In the genomic region with DNA sequence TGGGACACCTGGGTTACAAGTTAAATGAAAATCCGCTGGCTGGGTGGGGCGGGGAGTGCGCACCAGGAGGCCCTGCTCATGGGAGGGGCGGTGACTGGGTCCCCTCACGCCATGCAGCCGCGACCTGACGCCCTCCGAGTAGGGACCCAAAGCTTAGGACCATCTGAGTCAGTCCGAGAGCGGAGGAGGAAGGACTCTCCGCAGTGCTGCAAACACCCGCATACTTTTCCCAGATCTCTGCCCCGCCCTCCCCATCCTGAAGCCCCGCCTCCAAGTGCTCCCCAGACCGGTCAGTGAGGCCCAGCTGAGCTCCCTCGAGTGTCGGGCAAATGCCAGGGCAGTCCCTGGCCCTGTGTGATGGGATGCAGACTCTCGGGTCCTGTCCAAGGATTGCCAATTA, we compare ENCODE assay signal across 1 cellular context.
TF ChIP-seq lines count a peak whose summit lies in the region.

No MANE protein-coding gene starts in this region.

TF ChIP-seq in HepG2, 621 proteins besides CTCF, POLR2A, EP300 and RAD21 (continued from another document):
- TF ChIP-seq, protein P1, sequence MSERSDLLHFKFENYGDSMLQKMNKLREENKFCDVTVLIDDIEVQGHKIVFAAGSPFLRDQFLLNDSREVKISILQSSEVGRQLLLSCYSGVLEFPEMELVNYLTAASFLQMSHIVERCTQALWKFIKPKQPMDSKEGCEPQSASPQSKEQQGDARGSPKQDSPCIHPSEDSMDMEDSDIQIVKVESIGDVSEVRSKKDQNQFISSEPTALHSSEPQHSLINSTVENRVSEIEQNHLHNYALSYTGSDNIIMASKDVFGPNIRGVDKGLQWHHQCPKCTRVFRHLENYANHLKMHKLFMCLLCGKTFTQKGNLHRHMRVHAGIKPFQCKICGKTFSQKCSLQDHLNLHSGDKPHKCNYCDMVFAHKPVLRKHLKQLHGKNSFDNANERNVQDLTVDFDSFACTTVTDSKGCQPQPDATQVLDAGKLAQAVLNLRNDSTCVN (CRISPR knock-in tag; IDR thresholded peaks at IDR 0.05; ENCODE audit: borderline replicate concordance) = no peak
- TF ChIP-seq BRD4 (CRISPR knock-in tag; IDR thresholded peaks at IDR 0.05) = no peak
- no peak for TF ChIP-seq GATAD2A (CRISPR knock-in tag; IDR thresholded peaks at IDR 0.05)
- TF ChIP-seq ZNF350 (CRISPR knock-in tag; IDR thresholded peaks at IDR 0.05; ENCODE audit: borderline replicate concordance, low read depth) = no peak
- TF ChIP-seq, protein P2, sequence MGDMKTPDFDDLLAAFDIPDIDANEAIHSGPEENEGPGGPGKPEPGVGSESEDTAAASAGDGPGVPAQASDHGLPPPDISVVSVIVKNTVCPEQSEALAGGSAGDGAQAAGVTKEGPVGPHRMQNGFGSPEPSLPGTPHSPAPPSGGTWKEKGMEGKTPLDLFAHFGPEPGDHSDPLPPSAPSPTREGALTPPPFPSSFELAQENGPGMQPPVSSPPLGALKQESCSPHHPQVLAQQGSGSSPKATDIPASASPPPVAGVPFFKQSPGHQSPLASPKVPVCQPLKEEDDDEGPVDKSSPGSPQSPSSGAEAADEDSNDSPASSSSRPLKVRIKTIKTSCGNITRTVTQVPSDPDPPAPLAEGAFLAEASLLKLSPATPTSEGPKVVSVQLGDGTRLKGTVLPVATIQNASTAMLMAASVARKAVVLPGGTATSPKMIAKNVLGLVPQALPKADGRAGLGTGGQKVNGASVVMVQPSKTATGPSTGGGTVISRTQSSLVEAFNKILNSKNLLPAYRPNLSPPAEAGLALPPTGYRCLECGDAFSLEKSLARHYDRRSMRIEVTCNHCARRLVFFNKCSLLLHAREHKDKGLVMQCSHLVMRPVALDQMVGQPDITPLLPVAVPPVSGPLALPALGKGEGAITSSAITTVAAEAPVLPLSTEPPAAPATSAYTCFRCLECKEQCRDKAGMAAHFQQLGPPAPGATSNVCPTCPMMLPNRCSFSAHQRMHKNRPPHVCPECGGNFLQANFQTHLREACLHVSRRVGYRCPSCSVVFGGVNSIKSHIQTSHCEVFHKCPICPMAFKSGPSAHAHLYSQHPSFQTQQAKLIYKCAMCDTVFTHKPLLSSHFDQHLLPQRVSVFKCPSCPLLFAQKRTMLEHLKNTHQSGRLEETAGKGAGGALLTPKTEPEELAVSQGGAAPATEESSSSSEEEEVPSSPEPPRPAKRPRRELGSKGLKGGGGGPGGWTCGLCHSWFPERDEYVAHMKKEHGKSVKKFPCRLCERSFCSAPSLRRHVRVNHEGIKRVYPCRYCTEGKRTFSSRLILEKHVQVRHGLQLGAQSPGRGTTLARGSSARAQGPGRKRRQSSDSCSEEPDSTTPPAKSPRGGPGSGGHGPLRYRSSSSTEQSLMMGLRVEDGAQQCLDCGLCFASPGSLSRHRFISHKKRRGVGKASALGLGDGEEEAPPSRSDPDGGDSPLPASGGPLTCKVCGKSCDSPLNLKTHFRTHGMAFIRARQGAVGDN (CRISPR knock-in tag; IDR thresholded peaks at IDR 0.05) = no peak
- TF ChIP-seq ZNF12 (CRISPR knock-in tag; IDR thresholded peaks at IDR 0.05) = no peak
- TF ChIP-seq DBP (CRISPR knock-in tag; IDR thresholded peaks at IDR 0.05; ENCODE audit: not compliant biosample characterization) = no peak
- TF ChIP-seq, protein P3, sequence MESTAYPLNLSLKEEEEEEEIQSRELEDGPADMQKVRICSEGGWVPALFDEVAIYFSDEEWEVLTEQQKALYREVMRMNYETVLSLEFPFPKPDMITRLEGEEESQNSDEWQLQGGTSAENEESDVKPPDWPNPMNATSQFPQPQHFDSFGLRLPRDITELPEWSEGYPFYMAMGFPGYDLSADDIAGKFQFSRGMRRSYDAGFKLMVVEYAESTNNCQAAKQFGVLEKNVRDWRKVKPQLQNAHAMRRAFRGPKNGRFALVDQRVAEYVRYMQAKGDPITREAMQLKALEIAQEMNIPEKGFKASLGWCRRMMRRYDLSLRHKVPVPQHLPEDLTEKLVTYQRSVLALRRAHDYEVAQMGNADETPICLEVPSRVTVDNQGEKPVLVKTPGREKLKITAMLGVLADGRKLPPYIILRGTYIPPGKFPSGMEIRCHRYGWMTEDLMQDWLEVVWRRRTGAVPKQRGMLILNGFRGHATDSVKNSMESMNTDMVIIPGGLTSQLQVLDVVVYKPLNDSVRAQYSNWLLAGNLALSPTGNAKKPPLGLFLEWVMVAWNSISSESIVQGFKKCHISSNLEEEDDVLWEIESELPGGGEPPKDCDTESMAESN (CRISPR knock-in tag; conservative IDR thresholded peaks at IDR 0.05) = no peak
- TF ChIP-seq, protein P4, sequence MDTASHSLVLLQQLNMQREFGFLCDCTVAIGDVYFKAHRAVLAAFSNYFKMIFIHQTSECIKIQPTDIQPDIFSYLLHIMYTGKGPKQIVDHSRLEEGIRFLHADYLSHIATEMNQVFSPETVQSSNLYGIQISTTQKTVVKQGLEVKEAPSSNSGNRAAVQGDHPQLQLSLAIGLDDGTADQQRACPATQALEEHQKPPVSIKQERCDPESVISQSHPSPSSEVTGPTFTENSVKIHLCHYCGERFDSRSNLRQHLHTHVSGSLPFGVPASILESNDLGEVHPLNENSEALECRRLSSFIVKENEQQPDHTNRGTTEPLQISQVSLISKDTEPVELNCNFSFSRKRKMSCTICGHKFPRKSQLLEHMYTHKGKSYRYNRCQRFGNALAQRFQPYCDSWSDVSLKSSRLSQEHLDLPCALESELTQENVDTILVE (CRISPR knock-in tag; IDR thresholded peaks at IDR 0.05) = no peak
- TF ChIP-seq SCMH1 (CRISPR knock-in tag; IDR thresholded peaks at IDR 0.05; ENCODE audit: borderline replicate concordance) = no peak
